ENCODE assay signal across 18 cellular contexts in genomic region chr4:77605210-77605902, GRCh38. TPM values are rescaled to one million over a fixed set of nuclear protein-coding genes. Genes with fewer than 3 reads are reported as not detected.
A peak's percentile ranks its signal among the peaks of the same experiment; 100 is the strongest.
DNase-seq lines count a peak whose midpoint lies in the region; ATAC-seq, FAIRE-seq and TF ChIP-seq lines count a peak whose summit lies in the region.
"Had no signal": no experiment of that assay in that cellular context is flagged by ENCODE, and none has a peak within 500 bp of the region (broad histone marks: within the 10 kb centered on the region; RNA-seq: fewer than 3 reads in every experiment).

A gene with protein sequence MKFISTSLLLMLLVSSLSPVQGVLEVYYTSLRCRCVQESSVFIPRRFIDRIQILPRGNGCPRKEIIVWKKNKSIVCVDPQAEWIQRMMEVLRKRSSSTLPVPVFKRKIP (plus strand): TSS chr4:77605820. CDS start chr4:77605866, 46 bp downstream.

- ATAC-seq in GM23338 = no peak
- ATAC-seq in HepG2 = peak; percentile 66

- H4K20me1 ChIP-seq in GM23338 (replicated peaks; ENCODE audit: insufficient read depth) (no peaks in the 10 kb centered on the region), HepG2 (ENCODE audit: insufficient read depth, low read length) (no peaks in the 10 kb centered on the region)

- TF ChIP-seq CTCF in C4-2B (conservative IDR thresholded peaks at IDR 0.05) (no peak), GM23338 (conservative IDR thresholded peaks at IDR 0.05; ENCODE audit: low read depth in 2 of 2) (no peak), HepG2 (CRISPR knock-in tag; IDR thresholded peaks at IDR 0.05) (no peak)

- in situ Hi-C loops in HepG2 (cut with HindIII; ENCODE audit: extremely low pct_ligation_motif_present, low pct_unique_long_range_greater_than_20kb) = no loop called here

- intact Hi-C loops in HepG2 (cut with micrococcal nuclease; ENCODE audit: unreplicated experiment) = no loop called here

- no peaks in the 10 kb centered on the region for H3K27me3 ChIP-seq in GM23338 (ENCODE audit: insufficient read depth)
- peaks cover 0 to 3% of the 10 kb centered on the region in 2 experiments; a peak in 1 of 5 replicates for H3K27me3 ChIP-seq in HepG2 (ENCODE audit: control insufficient read depth in 1 of 2, insufficient read depth in 2 of 2, low read length in 2 of 2)

- H3K4me2 ChIP-seq in GM23338 (no peak within 1 kb of the TSS), HepG2 (ENCODE audit: low read depth, low read length) (no peak within 1 kb of the TSS)

- no peaks in the 10 kb centered on the region for H3K4me1 ChIP-seq in GM23338 (ENCODE audit: insufficient read depth)
- H3K4me1 ChIP-seq in HepG2 (ENCODE audit: insufficient read depth, low read length) = peaks cover 9% of the 10 kb centered on the region; the same call in 1 of the 2 replicates

- H3K4me1 Mint-ChIP-seq in GM23338 = peaks cover 2% of the 10 kb centered on the region; the same call in 1 of the 3 replicates

- FAIRE-seq in HepG2 (lab: Jason Lieb, UNC) = no peak

- H3K27me3 Mint-ChIP-seq in GM23338 (ENCODE audit: insufficient read depth, low read depth, poor library complexity) = peaks cover 1% of the 10 kb centered on the region

- H3K4me3 Mint-ChIP-seq in GM23338 = no peak within 1 kb of the TSS

- peak within 1 kb of the TSS; percentile 41; the same call in 1 of the 2 replicates for H3K27ac ChIP-seq in C4-2B
- H3K27ac ChIP-seq in GM23338 (ENCODE audit: low read depth) = no peak within 1 kb of the TSS
- no peak within 1 kb of the TSS for H3K27ac ChIP-seq in HepG2 (ENCODE audit: extremely low read length, insufficient read depth, low read length)
- H3K27ac ChIP-seq: RWPE1 had no signal

- no peak for TF ChIP-seq EP300 in HepG2 (IDR thresholded peaks at IDR 0.05; ENCODE audit: low read depth in 2 of 2, low read length in 2 of 2)
- no peak for TF ChIP-seq EP300 in HepG2 (CRISPR knock-in tag; IDR thresholded peaks at IDR 0.05; ENCODE audit: borderline replicate concordance)

- no TSS peak for BruUV-seq in HepG2 (replicated peaks; lab: Mats Ljungman, UMichigan)

- H3K36me3 ChIP-seq in GM23338 (ENCODE audit: insufficient read depth) (no peaks in the 10 kb centered on the region), HepG2 (replicated peaks in 1 of 2; ENCODE audit: control insufficient read depth in 1 of 2, insufficient read depth in 2 of 2, low read length in 2 of 2) (no peaks in the 10 kb centered on the region)
- H3K36me3 ChIP-seq: MG63 had no signal

- no peaks in the 10 kb centered on the region for H3K9me3 ChIP-seq in HepG2 (ENCODE audit: low read length)
- H3K9me3 ChIP-seq: MG63 had no signal

- WGBS in HepG2 (ENCODE audit: low lambda C conversion rate) = 5% methylated on average over 8 of the region's 8 CpGs

- H3F3A ChIP-seq in GM23338 (replicated peaks; ENCODE audit: low read depth) = no peaks in the 10 kb centered on the region

- no peak for TF ChIP-seq POLR2A in HepG2 (IDR thresholded peaks at IDR 0.05; ENCODE audit: insufficient read depth in 1 of 2, low read depth in 2 of 2, low read length in 2 of 2)

- POLR2A ChIA-PET in HepG2 (lab: Yijun Ruan, JAX) = no interaction called here

- no peaks in the 10 kb centered on the region for H3K36me3 Mint-ChIP-seq in GM23338 (ENCODE audit: low read depth)

- no peaks in the 10 kb centered on the region for H3K79me2 ChIP-seq in GM23338 (replicated peaks; ENCODE audit: insufficient read depth)
- no peaks in the 10 kb centered on the region for H3K79me2 ChIP-seq in HepG2 (ENCODE audit: insufficient read depth, low read length)

- H3K9ac ChIP-seq in HepG2 (ENCODE audit: insufficient read depth, low read depth, low read length) = no peak within 1 kb of the TSS

- H2AFZ ChIP-seq in GM23338 = peak within 1 kb of the TSS; percentile 39; the same call in 1 of the 2 replicates
- no peak within 1 kb of the TSS for H2AFZ ChIP-seq in HepG2 (ENCODE audit: low read length)

- TF ChIP-seq RAD21 in HepG2 (CRISPR knock-in tag; IDR thresholded peaks at IDR 0.05) = no peak

- CTCF ChIA-PET in HepG2 (lab: Yijun Ruan, JAX; ENCODE audit: low intra/inter-chr PET ratio, low total read pairs) = no interaction called here

- H3K27ac Mint-ChIP-seq in GM23338 = no peak within 1 kb of the TSS

- no peaks in the 10 kb centered on the region for H3K9me3 Mint-ChIP-seq in GM23338

- no peak within 1 kb of the TSS for H3K4me3 ChIP-seq in GM23338
- H3K4me3 ChIP-seq in HepG2 (replicated peaks in 1 of 3; ENCODE audit: insufficient read depth in 1 of 3, low read depth in 2 of 3, low read length in 3 of 3) = no peak within 1 kb of the TSS
- H3K4me3 ChIP-seq: MG63 had no signal

- no peak for DNase-seq in GM23338 (ENCODE audit: low spot score)
- peak; percentile 33 for DNase-seq in NCI-H748 treated with DMSO at 0.1 percent for 48 hours (lab: John Stamatoyannopoulos, UW)
- no peak for DNase-seq in HepG2 (ENCODE audit: low spot score)
- DNase-seq in NCI-H774 (lab: John Stamatoyannopoulos, UW) = no peak
- no peak for DNase-seq in stimulated activated CD4-positive, alpha-beta T cell treated with anti-CD3 and anti-CD28 coated beads, Interleukin-4, amount 100 ng/mL, for 24 hours
- DNase-seq in NCI-H1930 (lab: John Stamatoyannopoulos, UW) = no peak
- DNase-seq: C1 segment of cervical spinal cord, GDM1, HCEC 1CT, Karpas-422, MG63, NCI-H1092, NCI-H1694 had no signal

- no peaks in the 10 kb centered on the region for H3K9me2 ChIP-seq in GM23338 (ENCODE audit: insufficient read depth)

TF ChIP-seq in GM23338, 12 proteins besides CTCF, POLR2A, EP300 and RAD21 (continues in another document):
- no peak for TF ChIP-seq POLR2AphosphoS5 (IDR thresholded peaks at IDR 0.05; ENCODE audit: low read depth)
- TF ChIP-seq, protein P1, sequence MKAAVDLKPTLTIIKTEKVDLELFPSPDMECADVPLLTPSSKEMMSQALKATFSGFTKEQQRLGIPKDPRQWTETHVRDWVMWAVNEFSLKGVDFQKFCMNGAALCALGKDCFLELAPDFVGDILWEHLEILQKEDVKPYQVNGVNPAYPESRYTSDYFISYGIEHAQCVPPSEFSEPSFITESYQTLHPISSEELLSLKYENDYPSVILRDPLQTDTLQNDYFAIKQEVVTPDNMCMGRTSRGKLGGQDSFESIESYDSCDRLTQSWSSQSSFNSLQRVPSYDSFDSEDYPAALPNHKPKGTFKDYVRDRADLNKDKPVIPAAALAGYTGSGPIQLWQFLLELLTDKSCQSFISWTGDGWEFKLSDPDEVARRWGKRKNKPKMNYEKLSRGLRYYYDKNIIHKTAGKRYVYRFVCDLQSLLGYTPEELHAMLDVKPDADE (IDR thresholded peaks at IDR 0.05) = no peak
- TF ChIP-seq ZNF331 (CRISPR knock-in tag; IDR thresholded peaks at IDR 0.05; ENCODE audit: low read depth) = no peak
- TF ChIP-seq STAT1 (IDR thresholded peaks at IDR 0.05; ENCODE audit: unreplicated experiment) = no peak

TF ChIP-seq in HepG2, 621 proteins besides CTCF, POLR2A, EP300 and RAD21 (continues in another document):
- TF ChIP-seq FOXA3 (CRISPR knock-in tag; IDR thresholded peaks at IDR 0.05) (peak; percentile 42; the same call in 1 of the 2 replicates), SOX5 (CRISPR knock-in tag; IDR thresholded peaks at IDR 0.05; ENCODE audit: borderline replicate concordance) (peak; percentile 12; the same call in 1 of the 2 replicates), MEIS2 (CRISPR knock-in tag; IDR thresholded peaks at IDR 0.05) (no peak), ONECUT2 (CRISPR knock-in tag; IDR thresholded peaks at IDR 0.05) (0 out of 2 replicates have a peak, but pooled peaks have one; percentile 25)
- TF ChIP-seq, protein P2, sequence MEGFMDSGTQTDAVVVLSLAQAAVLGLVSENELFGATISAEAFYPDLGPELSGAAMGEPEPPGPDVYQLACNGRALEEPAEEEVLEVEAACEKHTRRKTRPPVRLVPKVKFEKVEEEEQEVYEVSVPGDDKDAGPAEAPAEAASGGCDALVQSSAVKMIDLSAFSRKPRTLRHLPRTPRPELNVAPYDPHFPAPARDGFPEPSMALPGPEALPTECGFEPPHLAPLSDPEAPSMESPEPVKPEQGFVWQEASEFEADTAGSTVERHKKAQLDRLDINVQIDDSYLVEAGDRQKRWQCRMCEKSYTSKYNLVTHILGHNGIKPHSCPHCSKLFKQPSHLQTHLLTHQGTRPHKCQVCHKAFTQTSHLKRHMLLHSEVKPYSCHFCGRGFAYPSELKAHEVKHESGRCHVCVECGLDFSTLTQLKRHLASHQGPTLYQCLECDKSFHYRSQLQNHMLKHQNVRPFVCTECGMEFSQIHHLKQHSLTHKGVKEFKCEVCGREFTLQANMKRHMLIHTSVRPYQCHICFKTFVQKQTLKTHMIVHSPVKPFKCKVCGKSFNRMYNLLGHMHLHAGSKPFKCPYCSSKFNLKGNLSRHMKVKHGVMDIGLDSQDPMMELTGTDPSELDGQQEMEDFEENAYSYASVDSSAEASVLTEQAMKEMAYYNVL (CRISPR knock-in tag; IDR thresholded peaks at IDR 0.05; ENCODE audit: borderline replicate concordance) = no peak
- TF ChIP-seq, protein P3, sequence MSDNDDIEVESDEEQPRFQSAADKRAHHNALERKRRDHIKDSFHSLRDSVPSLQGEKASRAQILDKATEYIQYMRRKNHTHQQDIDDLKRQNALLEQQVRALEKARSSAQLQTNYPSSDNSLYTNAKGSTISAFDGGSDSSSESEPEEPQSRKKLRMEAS (IDR thresholded peaks at IDR 0.05) = peak; percentile 41; the same call in 1 of the 2 replicates

RNA-seq across cellular contexts. Expression of the gene that starts here (rescaled TPM):
- not detected in 2 replicates for total RNA-seq in GM23338 (2014; rRNA removed; shearing (Covaris generic))
- polyA plus RNA-seq in GM23338 (2016; fragmentation: Nextera tagmentation; extraction: Ambion mirVana) = not detected in 2 replicates
- total RNA-seq in HepG2 (2016; rRNA removed; fragmentation: Illumina TruSeq; extraction: Trizol) = not detected in 2 replicates
- not detected in 2 replicates for total RNA-seq in HepG2 (2016; cell fraction: cytosol; rRNA removed; fragmentation: Illumina TruSeq; extraction: Trizol; ENCODE audit: low read depth)
- total RNA-seq in HepG2 (2016; cell fraction: insoluble cytoplasmic fraction; rRNA removed; fragmentation: Illumina TruSeq; extraction: Trizol) = not detected in 2 replicates
- total RNA-seq in HepG2 (2016; cell fraction: membrane; rRNA removed; fragmentation: Illumina TruSeq; extraction: Trizol) = not detected in 2 replicates
- total RNA-seq in HepG2 (2016; cell fraction: nucleus; rRNA removed; fragmentation: Illumina TruSeq; extraction: Trizol) = not detected in 2 replicates
- not detected in 2 replicates for polyA plus RNA-seq in HepG2 (2011; rRNA removed)
- not detected in 2 replicates for polyA plus RNA-seq in HepG2 (2011; cell fraction: cytosol; rRNA removed)
- polyA plus RNA-seq in HepG2 (2011; cell fraction: nucleus; rRNA removed) = not detected in 2 replicates
- polyA plus RNA-seq in HepG2 (2012) = not detected in 2 replicates
- not detected in 2 replicates for polyA plus RNA-seq in HepG2 (2016; cell fraction: cytosol; fragmentation: Illumina TruSeq; extraction: Trizol; ENCODE audit: low read depth)
- not detected in 2 replicates for polyA plus RNA-seq in HepG2 (2016; cell fraction: insoluble cytoplasmic fraction; fragmentation: Illumina TruSeq; extraction: Trizol; ENCODE audit: low read depth)
- polyA plus RNA-seq in HepG2 (2016; cell fraction: membrane; fragmentation: Illumina TruSeq; extraction: Trizol; ENCODE audit: low read depth) = not detected in 2 replicates
- not detected in 2 replicates for polyA plus RNA-seq in HepG2 (2016; cell fraction: nucleus; fragmentation: Illumina TruSeq; extraction: Trizol; ENCODE audit: insufficient read depth, low read depth)
- polyA minus RNA-seq in HepG2 (2011; rRNA and poly(A)+ RNA removed; ENCODE audit: low replicate concordance) = not detected in 2 replicates
- not detected in 2 replicates for polyA minus RNA-seq in HepG2 (2011; cell fraction: cytosol; rRNA and poly(A)+ RNA removed)
- not detected in 2 replicates for polyA minus RNA-seq in HepG2 (2011; cell fraction: nucleus; rRNA and poly(A)+ RNA removed)
- total RNA-seq: Daoy; HT-29; T-helper 1 cell treated with Interleukin-12 subunit alpha and Interleukin-12 subunit beta and Interleukin-4 antibody, amounts not matched to agents 30 ng/mL and 1 ng/mL, for 36 hours had no signal

Comparison
In these comparisons a context has a peak if more than half of its experiments do, and no peak if none do; other contexts are left out.
1. Peak in ATAC-seq in HepG2; RNA of the gene not detected or under 1 TPM.